ENCODE assay signal across 23 cellular contexts in genomic region chr18:79742076-79742475, GRCh38.
"Had no signal": no experiment of that assay in that cellular context is flagged by ENCODE, and none has a peak within 500 bp of the region (broad histone marks: within the 10 kb centered on the region; RNA-seq: fewer than 3 reads in every experiment).

No MANE protein-coding gene starts in this region.

- H3K27me3 Mint-ChIP-seq: activated CD4-positive, alpha-beta memory T cell treated with anti-CD3 and anti-CD28 coated beads for 36 hours; activated CD4-positive, alpha-beta T cell treated with anti-CD3 and anti-CD28 coated beads for 36 hours; activated CD8-positive, alpha-beta memory T cell treated with anti-CD3 and anti-CD28 coated beads, Interleukin-2, amount 10 ng/mL, durations not matched to agents 7 days and 5 days; stimulated activated naive CD8-positive, alpha-beta T cell treated with anti-CD3 and anti-CD28 coated beads, Interleukin-15, Interleukin-2, amounts not matched to agents 100 ng/mL and 50 ng/mL, for 24 hours had no signal

- H3K4me1 ChIP-seq: body of pancreas, testis had no signal

- H3K27ac ChIP-seq: body of pancreas, neutrophil, SK-N-MC, testis, VCaP had no signal

- H3K4me3 ChIP-seq: body of pancreas, SK-N-MC, testis had no signal

- H3K27me3 ChIP-seq: body of pancreas, neutrophil, testis had no signal

- H3K27ac Mint-ChIP-seq: activated CD4-positive, alpha-beta memory T cell treated with anti-CD3 and anti-CD28 coated beads for 36 hours; activated CD4-positive, alpha-beta T cell treated with anti-CD3 and anti-CD28 coated beads for 36 hours; activated CD8-positive, alpha-beta memory T cell treated with anti-CD3 and anti-CD28 coated beads, Interleukin-2, amount 10 ng/mL, durations not matched to agents 7 days and 5 days; stimulated activated naive CD8-positive, alpha-beta T cell treated with anti-CD3 and anti-CD28 coated beads, Interleukin-15, Interleukin-2, amounts not matched to agents 100 ng/mL and 50 ng/mL, for 24 hours had no signal

- H3K9me3 ChIP-seq: body of pancreas, neutrophil, testis had no signal

- H3K4me1 Mint-ChIP-seq: activated CD4-positive, alpha-beta T cell treated with anti-CD3 and anti-CD28 coated beads for 36 hours; activated CD8-positive, alpha-beta memory T cell treated with anti-CD3 and anti-CD28 coated beads, Interleukin-2, amount 10 ng/mL, durations not matched to agents 7 days and 5 days had no signal

- H3K4me3 Mint-ChIP-seq: activated CD4-positive, alpha-beta memory T cell treated with anti-CD3 and anti-CD28 coated beads for 36 hours; activated CD4-positive, alpha-beta T cell treated with anti-CD3 and anti-CD28 coated beads for 36 hours; activated CD8-positive, alpha-beta memory T cell treated with anti-CD3 and anti-CD28 coated beads, Interleukin-2, amount 10 ng/mL, durations not matched to agents 7 days and 5 days; natural killer cell; stimulated activated naive CD8-positive, alpha-beta T cell treated with anti-CD3 and anti-CD28 coated beads, Interleukin-15, Interleukin-2, amounts not matched to agents 100 ng/mL and 50 ng/mL, for 24 hours had no signal

- H3K9me3 Mint-ChIP-seq: natural killer cell had no signal

- ATAC-seq: activated CD4-positive, alpha-beta T cell treated with anti-CD3 and anti-CD28 coated beads for 36 hours; activated CD8-positive, alpha-beta memory T cell treated with anti-CD3 and anti-CD28 coated beads, Interleukin-2, amount 10 ng/mL, durations not matched to agents 7 days and 5 days; body of pancreas; left ventricle myocardium superior; natural killer cell had no signal

- DNase-seq: activated CD4-positive, alpha-beta memory T cell treated with anti-CD3 and anti-CD28 coated beads for 36 hours; activated CD4-positive, alpha-beta T cell treated with anti-CD3 and anti-CD28 coated beads for 36 hours; activated CD8-positive, alpha-beta memory T cell treated with anti-CD3 and anti-CD28 coated beads, Interleukin-2, amount 10 ng/mL, durations not matched to agents 7 days and 5 days; activated T-cell treated with anti-CD3 and anti-CD28 coated beads, Interleukin-2, amount 50 U/mL, for 1 hour; amygdala; body of pancreas; caudate nucleus; cortex of kidney; effector CD8-positive, alpha-beta T cell; foreskin fibroblast; hippocampal formation; kidney; left ventricle myocardium superior; mesenchymal stem cell; natural killer cell; retina; stimulated activated CD4-positive, alpha-beta T cell treated with anti-CD3 and anti-CD28 coated beads, Interleukin-15, amount 100 ng/mL, for 24 hours; stimulated activated CD4-positive, alpha-beta T cell treated with anti-CD3 and anti-CD28 coated beads, Interleukin-4, amount 100 ng/mL, for 1 hour; testis had no signal
